ENCODE assay signal across 8 cellular contexts in the genomic region with DNA sequence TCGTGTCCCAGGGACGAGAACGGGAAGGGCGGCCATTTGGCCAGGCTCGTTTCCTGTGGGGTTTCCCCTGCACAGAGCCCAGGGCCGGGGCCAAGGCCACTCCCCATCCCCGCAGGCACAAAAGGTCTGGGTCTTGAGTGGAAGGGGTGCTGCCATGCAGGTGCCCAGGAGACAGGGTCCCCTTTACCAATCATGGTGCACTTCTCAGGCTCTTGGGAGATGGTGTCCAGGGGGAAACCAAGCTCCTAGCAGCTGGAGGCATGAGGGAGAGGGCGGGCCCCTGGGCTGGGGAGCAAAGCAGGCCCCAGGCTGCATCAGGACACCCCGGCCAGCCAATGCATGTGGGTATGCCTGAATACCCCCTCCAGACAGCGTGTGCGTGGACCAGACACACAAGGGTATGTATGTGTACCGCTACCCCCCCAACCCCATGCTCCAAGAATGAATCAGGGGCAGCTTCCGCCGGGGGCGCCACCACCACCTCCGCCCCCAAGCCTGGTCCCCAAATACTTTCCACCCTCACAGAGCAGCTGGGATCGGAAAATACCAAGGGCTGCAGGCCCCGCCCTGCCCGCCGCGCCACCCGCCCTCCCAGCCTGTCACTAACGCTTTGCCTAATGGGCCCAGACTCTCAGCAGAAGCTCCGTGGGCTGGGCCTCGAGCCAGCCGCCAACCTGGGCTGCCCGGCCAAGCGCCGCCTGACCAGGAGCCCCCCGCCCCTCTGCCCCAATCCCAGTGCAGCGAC. TPM values are rescaled to one million over a fixed set of nuclear protein-coding genes. Genes with fewer than 3 reads are reported as not detected.
A peak's percentile ranks its signal among the peaks of the same experiment; 100 is the strongest.
DNase-seq lines count a peak whose midpoint lies in the region; ATAC-seq, FAIRE-seq and TF ChIP-seq lines count a peak whose summit lies in the region.

No MANE protein-coding gene starts in this region.

- DNase-seq in A172 (ENCODE audit: low spot score) (peak; percentile 89), HL-60 (ENCODE audit: low read depth in 1 of 2, low spot score in 1 of 2) (peak; percentile 93 to 94), T1000 (lab: John Stamatoyannopoulos, UW) (peak; percentile 71), astrocyte (ENCODE audit: low read depth) (peak; percentile 78), islet precursor cell (peak; percentile 78), NCI-H1436 treated with DMSO at 0.1 percent for 48 hours (lab: John Stamatoyannopoulos, UW) (no peak)
- peak; percentile 69 to 80 for DNase-seq in stimulated activated CD4-positive, alpha-beta T cell treated with anti-CD3 and anti-CD28 coated beads, Interleukin-1b, Interleukin-23, amount 100 ng/mL, for 1 hour (ENCODE audit: low read depth in 2 of 2)

- ATAC-seq in GM18870 (IDR thresholded peaks at IDR 0.05; ENCODE audit: unreplicated experiment), result peak; percentile 26

- H3K9me3 ChIP-seq in astrocyte (ENCODE audit: insufficient read depth, low read depth, low read length), result no peaks in the 10 kb centered on the region

- peaks cover 22% of the 10 kb centered on the region for H3K4me1 Mint-ChIP-seq in astrocyte (ENCODE audit: low read depth, unreplicated experiment)

- H3K27me3 ChIP-seq in HL-60 (ENCODE audit: insufficient read depth, poor library complexity, severe bottlenecking) (no peaks in the 10 kb centered on the region), astrocyte (ENCODE audit: insufficient read depth, low read length) (no peaks in the 10 kb centered on the region)

- H3K79me2 ChIP-seq in astrocyte (ENCODE audit: insufficient read depth, low read length), result peaks cover 92% of the 10 kb centered on the region

- peaks cover 55% of the 10 kb centered on the region for H3K4me1 ChIP-seq in astrocyte (ENCODE audit: insufficient read depth, low read length)

- H4K20me1 ChIP-seq in astrocyte (ENCODE audit: insufficient read depth, low read length), result peaks cover 77% of the 10 kb centered on the region

- no peak for FAIRE-seq in astrocyte (lab: Jason Lieb, UNC)

- H3K36me3 ChIP-seq in astrocyte (ENCODE audit: insufficient read depth, low read length), result peaks cover 16% of the 10 kb centered on the region

- no peaks in the 10 kb centered on the region for H3K27me3 Mint-ChIP-seq in astrocyte (ENCODE audit: low read depth, unreplicated experiment)

- H3K9ac ChIP-seq in astrocyte (ENCODE audit: low read length), result peak overlapping the region; percentile 100

- H2AFZ ChIP-seq in astrocyte (ENCODE audit: low read depth, low read length), result no peak overlapping the region

- H3K4me3 ChIP-seq in HL-60 (replicated peaks; ENCODE audit: insufficient read depth, low read length) (peak overlapping the region; percentile 82), astrocyte (ENCODE audit: insufficient read depth, low read depth, low read length) (peak overlapping the region; percentile 81)

- peak overlapping the region; percentile 98 for H3K4me2 ChIP-seq in astrocyte (ENCODE audit: low read length)

- peak overlapping the region; percentile 98 for H3K27ac ChIP-seq in HL-60 (replicated peaks)
- peak overlapping the region; percentile 97 for H3K27ac ChIP-seq in astrocyte (ENCODE audit: low read depth, low read length)

- peaks cover 4% of the 10 kb centered on the region for H3K36me3 Mint-ChIP-seq in astrocyte (ENCODE audit: low read depth, unreplicated experiment)

- TF ChIP-seq CTCF in HL-60 (IDR thresholded peaks at IDR 0.05; ENCODE audit: insufficient read depth, low read length) (no peak), astrocyte (IDR thresholded peaks at IDR 0.05; ENCODE audit: insufficient read depth, low read depth, low read length) (no peak)

- H3K4me3 Mint-ChIP-seq in astrocyte (ENCODE audit: unreplicated experiment), result peak overlapping the region; percentile 77

- H3K27ac Mint-ChIP-seq in astrocyte (ENCODE audit: unreplicated experiment), result no peak overlapping the region

- no peaks in the 10 kb centered on the region for H3K9me3 Mint-ChIP-seq in astrocyte (ENCODE audit: unreplicated experiment)

RNA-seq across cellular contexts. Expression of gene NANOS3, which starts 37.6 kb away (rescaled TPM):
- total RNA-seq in A172 (2014; rRNA removed; shearing (Covaris generic)), result not detected in 2 replicates
- 1.1 and 2.9 TPM in 2 replicates for total RNA-seq in astrocyte

RNA-seq across cellular contexts. Expression of gene ZSWIM4, which starts 44.1 kb away (rescaled TPM):
- 4.5 and 6.8 TPM in 2 replicates for total RNA-seq in A172 (2014; rRNA removed; shearing (Covaris generic))
- total RNA-seq in astrocyte, result 9.5 and 10.6 TPM in 2 replicates
